ENCODE assay signal across 24 cellular contexts in the genomic region with DNA sequence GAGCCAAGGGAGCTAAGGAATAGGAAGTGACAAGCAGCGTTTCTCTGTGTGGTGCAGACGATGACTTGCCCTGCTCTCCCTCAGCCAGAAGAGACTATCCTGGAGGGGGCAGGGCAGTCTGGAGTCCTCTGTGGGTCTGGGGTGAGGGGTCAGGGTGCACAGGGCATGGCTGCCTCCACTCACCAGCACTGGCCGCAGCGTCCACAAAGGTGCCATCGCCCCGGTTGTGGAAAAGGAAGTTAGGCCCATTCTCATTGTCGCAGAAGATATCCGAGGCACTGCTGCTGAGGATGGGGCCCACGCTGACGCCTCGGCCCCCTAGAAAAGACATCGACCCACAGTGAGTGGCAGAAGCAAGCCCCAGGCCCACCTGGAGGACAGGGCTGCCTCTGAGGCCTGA. TPM values are rescaled to one million over a fixed set of nuclear protein-coding genes. Genes with fewer than 3 reads are reported as not detected.
"Had no signal": no experiment of that assay in that cellular context is flagged by ENCODE, and none has a peak within 500 bp of the region (broad histone marks: within the 10 kb centered on the region; RNA-seq: fewer than 3 reads in every experiment).

No MANE protein-coding gene starts in this region.

- H3K4me1 ChIP-seq: parathyroid adenoma, psoas muscle, right lobe of liver, sigmoid colon, testis, transverse colon, upper lobe of right lung, uterus had no signal

- H3K9ac ChIP-seq: parathyroid adenoma had no signal

- H3K27me3 ChIP-seq: ovary, right lobe of liver, testis, upper lobe of right lung, uterus had no signal

- H3K4me3 ChIP-seq: ovary, psoas muscle, right lobe of liver, sigmoid colon, suprapubic skin, testis, tibial artery, transverse colon, upper lobe of right lung, uterus had no signal

- H3K9me3 ChIP-seq: ovary, psoas muscle, right lobe of liver, sigmoid colon, suprapubic skin, testis, tibial artery, transverse colon, upper lobe of right lung, uterus had no signal

- DNase-seq: naive thymus-derived CD8-positive, alpha-beta T cell; nephron progenitor cell; occipital lobe; ovary; psoas muscle; right lobe of liver; sigmoid colon; small intestine; stimulated activated CD4-positive, alpha-beta T cell treated with anti-CD3 and anti-CD28 coated beads, Interleukin-15, amount 100 ng/mL, for 24 hours; stimulated activated CD4-positive, alpha-beta T cell treated with anti-CD3 and anti-CD28 coated beads, Interleukin-2, amount 100 ng/mL, for 24 hours; stimulated activated CD4-positive, alpha-beta T cell treated with anti-CD3 and anti-CD28 coated beads, Interleukin-2, amount 100 ng/mL, for 48 hours; stimulated activated CD4-positive, alpha-beta T cell treated with anti-CD3 and anti-CD28 coated beads, Interleukin-4, amount 100 ng/mL, for 24 hours; stimulated activated naive CD4-positive, alpha-beta T cell; stimulated activated naive CD8-positive, alpha-beta T cell treated with anti-CD3 and anti-CD28 coated beads, Interleukin-15, amount 100 ng/mL, for 72 hours; stimulated activated naive CD8-positive, alpha-beta T cell treated with anti-CD3 and anti-CD28 coated beads, Interleukin-15, Interleukin-2, amounts not matched to agents 100 U/mL and 50 U/mL, for 24 hours; substantia nigra; testis; tibial artery; transverse colon; upper lobe of right lung; uterus had no signal

- H3K79me2 ChIP-seq: parathyroid adenoma had no signal

- H3K27ac ChIP-seq: ovary, parathyroid adenoma, psoas muscle, right lobe of liver, sigmoid colon, suprapubic skin, testis, tibial artery, transverse colon, upper lobe of right lung, uterus had no signal

- H2AFZ ChIP-seq: parathyroid adenoma had no signal

- FAIRE-seq: small intestine had no signal

- H3K36me3 ChIP-seq: ovary, right lobe of liver, sigmoid colon, suprapubic skin, tibial artery, transverse colon, upper lobe of right lung, uterus had no signal

RNA-seq across cellular contexts. Expression of gene GOLGA7B, which starts 58.2 kb away (rescaled TPM):
- total RNA-seq: skeletal muscle tissue had no signal
